In the genomic region with DNA sequence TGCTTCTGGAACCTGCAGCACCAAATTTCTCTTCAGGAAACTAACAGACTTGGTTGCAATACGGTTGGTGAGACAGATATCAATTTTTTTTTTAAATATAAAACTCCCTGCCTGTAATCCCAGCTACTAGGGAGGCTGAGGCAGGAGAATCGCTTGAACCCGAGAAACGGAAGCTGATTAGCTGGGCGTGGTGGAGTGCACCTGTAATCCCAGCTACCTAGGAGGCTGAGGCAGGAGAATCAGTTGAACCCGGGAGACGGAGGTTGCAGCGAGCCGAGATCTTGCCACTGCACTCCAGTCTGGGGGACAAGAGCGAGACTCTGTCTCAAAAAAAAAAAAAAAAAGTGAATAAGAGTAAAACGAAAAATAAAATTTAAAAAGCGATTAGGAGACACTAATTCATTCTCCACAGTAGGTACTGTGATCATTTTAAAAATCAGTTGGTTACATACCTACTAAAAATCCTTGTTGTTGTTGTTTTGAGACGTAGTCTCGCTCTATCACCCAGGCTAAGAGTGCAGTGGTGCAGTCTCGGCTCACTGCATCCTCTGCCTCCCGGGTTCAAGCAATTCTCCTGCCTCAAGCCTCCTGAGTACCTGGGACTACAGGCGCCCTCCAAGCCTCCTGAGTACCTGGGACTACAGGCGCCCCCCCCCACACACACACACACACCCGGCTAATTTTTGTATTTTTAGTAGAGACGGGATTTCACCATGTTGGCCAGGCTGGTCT, we compare ENCODE assay signal across 9 cellular contexts. TPM values are rescaled to one million over a fixed set of nuclear protein-coding genes. Genes with fewer than 3 reads are reported as not detected.
DNase-seq lines count a peak whose midpoint lies in the region; ATAC-seq and TF ChIP-seq lines count a peak whose summit lies in the region.
"Had no signal": no experiment of that assay in that cellular context is flagged by ENCODE, and none has a peak within 500 bp of the region (broad histone marks: within the 10 kb centered on the region; RNA-seq: fewer than 3 reads in every experiment).

No MANE protein-coding gene starts in this region.

- no peaks in the 10 kb centered on the region for H3K9me3 Mint-ChIP-seq in activated naive CD8-positive, alpha-beta T cell treated with anti-CD3 and anti-CD28 coated beads, Interleukin-2, amount 10 ng/mL, durations not matched to agents 7 days and 5 days
- H3K9me3 Mint-ChIP-seq in activated naive CD8-positive, alpha-beta T cell treated with anti-CD3 and anti-CD28 coated beads for 36 hours: no peaks in the 10 kb centered on the region
- H3K9me3 Mint-ChIP-seq in type B pancreatic cell: no peaks in the 10 kb centered on the region
- H3K9me3 Mint-ChIP-seq in effector memory CD8-positive, alpha-beta T cell: no peaks in the 10 kb centered on the region
- H3K9me3 Mint-ChIP-seq: WTC11 had no signal

- H3K27me3 Mint-ChIP-seq in activated naive CD8-positive, alpha-beta T cell treated with anti-CD3 and anti-CD28 coated beads, Interleukin-2, amount 10 ng/mL, durations not matched to agents 7 days and 5 days: no peaks in the 10 kb centered on the region
- no peaks in the 10 kb centered on the region for H3K27me3 Mint-ChIP-seq in activated naive CD8-positive, alpha-beta T cell treated with anti-CD3 and anti-CD28 coated beads for 36 hours
- no peaks in the 10 kb centered on the region for H3K27me3 Mint-ChIP-seq in type B pancreatic cell
- no peaks in the 10 kb centered on the region for H3K27me3 Mint-ChIP-seq in effector memory CD8-positive, alpha-beta T cell

- H3K36me3 Mint-ChIP-seq in activated naive CD8-positive, alpha-beta T cell treated with anti-CD3 and anti-CD28 coated beads, Interleukin-2, amount 10 ng/mL, durations not matched to agents 7 days and 5 days: peaks cover 11% of the 10 kb centered on the region
- H3K36me3 Mint-ChIP-seq in activated naive CD8-positive, alpha-beta T cell treated with anti-CD3 and anti-CD28 coated beads for 36 hours: peaks cover 17% of the 10 kb centered on the region
- peaks cover 6% of the 10 kb centered on the region for H3K36me3 Mint-ChIP-seq in type B pancreatic cell
- peaks cover 27% of the 10 kb centered on the region for H3K36me3 Mint-ChIP-seq in effector memory CD8-positive, alpha-beta T cell (ENCODE audit: insufficient read depth)

- H3K27me3 ChIP-seq in adrenal gland: no peaks in the 10 kb centered on the region
- H3K27me3 ChIP-seq in liver (ENCODE audit: control insufficient read depth in 4 of 4, insufficient read depth in 4 of 4, low read length in 3 of 4): no peaks in the 10 kb centered on the region

- no peak for TF ChIP-seq RAD21 in liver (IDR thresholded peaks at IDR 0.05)

- peak overlapping the region; percentile 92 to 100 for H3K9ac ChIP-seq in liver (ENCODE audit: low read depth in 1 of 2, low read length in 2 of 2)

- peak overlapping the region in 3 of 4 donors; percentile 80 to 96 (median 88) for H3K4me3 ChIP-seq in adrenal gland
- H3K4me3 ChIP-seq in liver (ENCODE audit: low read depth in 1 of 3, low read length in 3 of 3): peak overlapping the region; percentile 66 to 88 (median 86)

- H3K27ac ChIP-seq in adrenal gland (peak overlapping the region; percentile 89 to 96 (median 91)), liver (ENCODE audit: low read depth in 1 of 2, low read length in 2 of 2) (peak overlapping the region; percentile 95 to 96)

- H3K4me3 Mint-ChIP-seq in activated naive CD8-positive, alpha-beta T cell treated with anti-CD3 and anti-CD28 coated beads, Interleukin-2, amount 10 ng/mL, durations not matched to agents 7 days and 5 days: no peak overlapping the region
- H3K4me3 Mint-ChIP-seq in activated naive CD8-positive, alpha-beta T cell treated with anti-CD3 and anti-CD28 coated beads for 36 hours: no peak overlapping the region
- peak overlapping the region; percentile 86 for H3K4me3 Mint-ChIP-seq in type B pancreatic cell
- H3K4me3 Mint-ChIP-seq in effector memory CD8-positive, alpha-beta T cell: no peak overlapping the region
- H3K4me3 Mint-ChIP-seq: WTC11 had no signal

- TF ChIP-seq POLR2A in adrenal gland (IDR thresholded peaks at IDR 0.05): no peak

- POLR2A ChIA-PET in activated naive CD8-positive, alpha-beta T cell treated with anti-CD3 and anti-CD28 coated beads, Interleukin-2, amount 10 ng/mL, durations not matched to agents 7 days and 5 days (lab: Charles Lee): interaction anchor here (0.6 to 3.5 kb wide), 23 partner anchors 8 to 111 kb away, joined by 3 to 76 read pairs (median 5); partner anchors contain the start of genes ANKRD34A, LIX1L, NUDT17 and PEX11B

- peak overlapping the region; percentile 93 for H3K27ac Mint-ChIP-seq in activated naive CD8-positive, alpha-beta T cell treated with anti-CD3 and anti-CD28 coated beads, Interleukin-2, amount 10 ng/mL, durations not matched to agents 7 days and 5 days
- no peak overlapping the region for H3K27ac Mint-ChIP-seq in activated naive CD8-positive, alpha-beta T cell treated with anti-CD3 and anti-CD28 coated beads for 36 hours
- H3K27ac Mint-ChIP-seq in type B pancreatic cell: peak overlapping the region; percentile 73
- H3K27ac Mint-ChIP-seq in effector memory CD8-positive, alpha-beta T cell: peak overlapping the region in 1 of 2 donors; percentile 72

- TF ChIP-seq CTCF in adrenal gland (IDR thresholded peaks at IDR 0.05) (no peak), liver (IDR thresholded peaks at IDR 0.05; ENCODE audit: low read depth, low read length, missing input control) (no peak), type B pancreatic cell (conservative IDR thresholded peaks at IDR 0.05) (no peak)

- no peaks in the 10 kb centered on the region for H3K9me3 ChIP-seq in adrenal gland (replicated peaks in 1 of 3)
- H3K9me3 ChIP-seq in liver (ENCODE audit: control insufficient read depth in 4 of 4, low read length in 3 of 4): no peaks in the 10 kb centered on the region

- no peak for DNase-seq in activated naive CD8-positive, alpha-beta T cell treated with anti-CD3 and anti-CD28 coated beads, Interleukin-2, amount 10 ng/mL, durations not matched to agents 7 days and 5 days
- DNase-seq in activated naive CD8-positive, alpha-beta T cell treated with anti-CD3 and anti-CD28 coated beads for 36 hours: no peak
- DNase-seq in adrenal gland (no peak), type B pancreatic cell (ENCODE audit: extremely low spot score, unreplicated experiment) (no peak), occipital lobe (lab: John Stamatoyannopoulos, UW) (no peak), left lobe of liver (ENCODE audit: low spot score) (no peak)
- no peak for DNase-seq in effector memory CD8-positive, alpha-beta T cell

- intact Hi-C loops in adrenal gland (cut with DNase I): no loop called here

- WGBS in adrenal gland, 4 donors: 61 to 66% (median 63%) methylated on average over 18 to 20 of the region's 20 CpGs
- 63% methylated on average over 20 of the region's 20 CpGs for WGBS in liver

- H3K4me1 ChIP-seq in adrenal gland (replicated peaks in 1 of 2) (peaks cover 8 to 15% of the 10 kb centered on the region in 2 donors), liver (ENCODE audit: control insufficient read depth in 4 of 4, insufficient read depth in 4 of 4, low read length in 3 of 4) (peaks cover 0 to 9% (median 6%) of the 10 kb centered on the region in 4 donors)

- H3K4me1 Mint-ChIP-seq in activated naive CD8-positive, alpha-beta T cell treated with anti-CD3 and anti-CD28 coated beads, Interleukin-2, amount 10 ng/mL, durations not matched to agents 7 days and 5 days: peaks cover 24% of the 10 kb centered on the region
- peaks cover 29% of the 10 kb centered on the region for H3K4me1 Mint-ChIP-seq in activated naive CD8-positive, alpha-beta T cell treated with anti-CD3 and anti-CD28 coated beads for 36 hours
- H3K4me1 Mint-ChIP-seq in type B pancreatic cell (ENCODE audit: unreplicated experiment): peaks cover 13% of the 10 kb centered on the region
- peaks cover 24 to 27% of the 10 kb centered on the region in 2 donors for H3K4me1 Mint-ChIP-seq in effector memory CD8-positive, alpha-beta T cell (ENCODE audit: low read depth in 2 of 2)

- H3K36me3 ChIP-seq in adrenal gland (replicated peaks in 1 of 2) (peaks cover 0 to 19% of the 10 kb centered on the region in 2 donors), liver (ENCODE audit: control insufficient read depth in 4 of 4, insufficient read depth in 3 of 4, low read depth in 1 of 4, low read length in 3 of 4) (peaks cover 0 to 3% (median 2%) of the 10 kb centered on the region in 4 donors)

- ATAC-seq in activated naive CD8-positive, alpha-beta T cell treated with anti-CD3 and anti-CD28 coated beads, Interleukin-2, amount 10 ng/mL, durations not matched to agents 7 days and 5 days (ENCODE audit: low read depth): no peak
- ATAC-seq in left lobe of liver: no peak
- ATAC-seq in effector memory CD8-positive, alpha-beta T cell (replicated peaks): no peak

RNA-seq across cellular contexts. Expression of gene RBM8A, which starts 0.8 kb away (rescaled TPM):
- total RNA-seq in activated naive CD8-positive, alpha-beta T cell treated with anti-CD3 and anti-CD28 coated beads, Interleukin-2, amount 10 ng/mL, durations not matched to agents 7 days and 5 days: 100 to 1,000 TPM; 157 to 160 TPM
- total RNA-seq in activated naive CD8-positive, alpha-beta T cell treated with anti-CD3 and anti-CD28 coated beads for 36 hours: 100 to 1,000 TPM; 345 to 349 TPM
- total RNA-seq in adrenal gland (100 to 1,000 TPM in 5 of 8 donors, 10 to 100 TPM in 3; 68.9 to 171 (median 111) TPM), liver (10 to 100 TPM; 48.8 to 62.5 TPM), type B pancreatic cell (ENCODE audit: low replicate concordance) (118 and 160 TPM in 2 replicates), occipital lobe (81.6 TPM), left lobe of liver (45.0 TPM)
- polyA plus RNA-seq in adrenal gland (100 to 1,000 TPM in 2 of 3 donors, 10 to 100 TPM in 1; 61.5 to 223 (median 102) TPM), liver (10 to 100 TPM; 52.6 to 66.2 TPM)

RNA-seq across cellular contexts. Expression of gene PEX11B, which starts 9.6 kb away (rescaled TPM):
- 10 to 100 TPM; 31.0 to 35.8 TPM for total RNA-seq in activated naive CD8-positive, alpha-beta T cell treated with anti-CD3 and anti-CD28 coated beads, Interleukin-2, amount 10 ng/mL, durations not matched to agents 7 days and 5 days
- total RNA-seq in activated naive CD8-positive, alpha-beta T cell treated with anti-CD3 and anti-CD28 coated beads for 36 hours: 10 to 100 TPM; 33.6 to 33.8 TPM
- 10 to 100 TPM; 24.8 to 44.4 (median 32.4) TPM for total RNA-seq in adrenal gland
- 10 to 100 TPM; 21.2 to 52.9 (median 25.8) TPM for polyA plus RNA-seq in adrenal gland
- total RNA-seq in liver: 10 to 100 TPM; 13.4 to 18.2 TPM
- 10 to 100 TPM; 14.0 to 21.0 TPM for polyA plus RNA-seq in liver
- 31.2 and 32.2 TPM in 2 replicates for total RNA-seq in type B pancreatic cell (ENCODE audit: low replicate concordance)
- total RNA-seq in occipital lobe: 30.9 TPM
- 16.1 TPM for total RNA-seq in left lobe of liver

RNA-seq across cellular contexts. Expression of gene ITGA10, which starts 18.2 kb away (rescaled TPM):
- total RNA-seq in activated naive CD8-positive, alpha-beta T cell treated with anti-CD3 and anti-CD28 coated beads, Interleukin-2, amount 10 ng/mL, durations not matched to agents 7 days and 5 days: 1 to 10 TPM; 2.1 to 2.2 TPM
- total RNA-seq in activated naive CD8-positive, alpha-beta T cell treated with anti-CD3 and anti-CD28 coated beads for 36 hours: 1 to 10 TPM in 1 of 2 experiments, under 1 TPM in 1; 0.97 to 1.2 TPM
- total RNA-seq in adrenal gland (1 to 10 TPM in 7 of 8 donors, under 1 TPM in 1; 0.54 to 2.7 (median 1.6) TPM), liver (1 to 10 TPM in 1 of 2 donors, under 1 TPM in 1; 0.23 to 2.2 TPM), type B pancreatic cell (ENCODE audit: low replicate concordance) (0.81 and 2.7 TPM in 2 replicates), occipital lobe (1.4 TPM), left lobe of liver (1.5 TPM)
- polyA plus RNA-seq in adrenal gland (1 to 10 TPM in 2 of 3 donors, under 1 TPM in 1; 0.93 to 4.0 (median 3.6) TPM), liver (under 1 TPM; 0.20 to 0.61 TPM)

RNA-seq across cellular contexts. Expression of gene LIX1L, which starts 29.7 kb away (rescaled TPM):
- total RNA-seq in activated naive CD8-positive, alpha-beta T cell treated with anti-CD3 and anti-CD28 coated beads, Interleukin-2, amount 10 ng/mL, durations not matched to agents 7 days and 5 days: 10 to 100 TPM; 54.0 to 57.5 TPM
- total RNA-seq in activated naive CD8-positive, alpha-beta T cell treated with anti-CD3 and anti-CD28 coated beads for 36 hours: 10 to 100 TPM; 37.6 to 38.3 TPM
- total RNA-seq in adrenal gland (10 to 100 TPM; 31.5 to 61.2 (median 45.3) TPM), liver (1 to 10 TPM; 6.5 to 8.6 TPM), type B pancreatic cell (ENCODE audit: low replicate concordance) (2.4 and 24.2 TPM in 2 replicates), occipital lobe (22.1 TPM), left lobe of liver (11.4 TPM)
- polyA plus RNA-seq in adrenal gland (10 to 100 TPM in 2 of 3 donors, 1 to 10 TPM in 1; 9.6 to 27.5 (median 10.4) TPM), liver (1 to 10 TPM; 4.6 to 6.0 TPM)

RNA-seq across cellular contexts. Expression of gene ANKRD34A, which starts 36.3 kb away (rescaled TPM):
- 1 to 10 TPM; 2.2 to 2.8 TPM for total RNA-seq in activated naive CD8-positive, alpha-beta T cell treated with anti-CD3 and anti-CD28 coated beads, Interleukin-2, amount 10 ng/mL, durations not matched to agents 7 days and 5 days
- 10 to 100 TPM in 1 of 2 experiments, 1 to 10 TPM in 1; 9.3 to 10.3 TPM for total RNA-seq in activated naive CD8-positive, alpha-beta T cell treated with anti-CD3 and anti-CD28 coated beads for 36 hours
- total RNA-seq in adrenal gland: 1 to 10 TPM in 4 of 8 donors, under 1 TPM in 4; 0.24 to 2.5 (median 1.0) TPM
- polyA plus RNA-seq in adrenal gland: 1 to 10 TPM in 2 of 3 donors, under 1 TPM in 1; 0.59 to 1.0 (median 1.0) TPM
- total RNA-seq in liver: under 1 TPM in 1 of 2 donors, not detected in 1; 0.17 TPM
- under 1 TPM; 0.06 to 0.13 TPM for polyA plus RNA-seq in liver
- 0.12 and 0.94 TPM in 2 replicates for total RNA-seq in type B pancreatic cell (ENCODE audit: low replicate concordance)
- 2.2 TPM for total RNA-seq in occipital lobe
- 0.65 TPM for total RNA-seq in left lobe of liver
